Comparison of ENCODE assay signal across 8 cellular contexts in genomic region chr1:173865468-173866164, GRCh38. TPM values are rescaled to one million over a fixed set of nuclear protein-coding genes. Genes with fewer than 3 reads are reported as not detected.
DNase-seq lines count a peak whose midpoint lies in the region; ATAC-seq and TF ChIP-seq lines count a peak whose summit lies in the region.

No MANE protein-coding gene starts in this region.

- no peak overlapping the region for H3K27ac Mint-ChIP-seq in neural progenitor cell

- H3K27me3 ChIP-seq in GM06990 (replicated peaks; ENCODE audit: control insufficient read depth, insufficient read depth, low read length) (no peaks in the 10 kb centered on the region), NT2/D1 (ENCODE audit: insufficient read depth, insufficient read length) (no peaks in the 10 kb centered on the region), duodenal mucosa (ENCODE audit: control insufficient read depth in 1 of 2, insufficient read depth in 2 of 2, low read length in 2 of 2) (no peaks in the 10 kb centered on the region), neural progenitor cell (no peaks in the 10 kb centered on the region)

- no peak for DNase-seq in GM06990 (ENCODE audit: extremely low read depth, insufficient read length)
- no peak for DNase-seq in NT2/D1 (ENCODE audit: low read depth, low spot score)
- DNase-seq in neural progenitor cell (ENCODE audit: low spot score): no peak
- no peak for DNase-seq in AG20443 (ENCODE audit: low spot score)
- DNase-seq in DMS153 (lab: John Stamatoyannopoulos, UW): no peak
- DNase-seq in central memory CD4-positive, alpha-beta T cell: no peak

- H3K36me3 ChIP-seq in GM06990 (ENCODE audit: control insufficient read depth, insufficient read depth, low read length) (peaks cover 10% of the 10 kb centered on the region), NT2/D1 (ENCODE audit: insufficient read depth, insufficient read length, low read length) (peaks cover 67% of the 10 kb centered on the region), duodenal mucosa (ENCODE audit: control insufficient read depth in 1 of 2, insufficient read depth in 2 of 2, low read length in 2 of 2) (peaks cover 40 to 49% of the 10 kb centered on the region in 2 donors), neural progenitor cell (peaks cover 38% of the 10 kb centered on the region)

- ATAC-seq in GM18519 (IDR thresholded peaks at IDR 0.05; ENCODE audit: low FRiP score, unreplicated experiment): no peak

- H3K4me3 Mint-ChIP-seq in neural progenitor cell: peak overlapping the region; percentile 99

- peaks cover 81% of the 10 kb centered on the region for H3F3A ChIP-seq in neural progenitor cell (ENCODE audit: low read depth)

- peak overlapping the region; percentile 87 for H3K4me3 ChIP-seq in GM06990 (replicated peaks; ENCODE audit: low read depth, low read length)
- H3K4me3 ChIP-seq in NT2/D1 (ENCODE audit: insufficient read length, low read depth): peak overlapping the region; percentile 98
- H3K4me3 ChIP-seq in duodenal mucosa (ENCODE audit: low read depth in 1 of 2, low read length in 2 of 2): peak overlapping the region; percentile 92 to 95
- H3K4me3 ChIP-seq in neural progenitor cell: peak overlapping the region; percentile 83

- no peak overlapping the region for H2AFZ ChIP-seq in neural progenitor cell (replicated peaks)

- H3K9me3 Mint-ChIP-seq in neural progenitor cell: no peaks in the 10 kb centered on the region

- H3K9me3 ChIP-seq in NT2/D1 (ENCODE audit: insufficient read depth, low read length) (no peaks in the 10 kb centered on the region), duodenal mucosa (ENCODE audit: control insufficient read depth in 1 of 2, low read length in 2 of 2) (no peaks in the 10 kb centered on the region), neural progenitor cell (ENCODE audit: low read depth) (no peaks in the 10 kb centered on the region)

- H3K27ac ChIP-seq in duodenal mucosa (ENCODE audit: low read depth, low read length): no peak overlapping the region
- peak overlapping the region; percentile 81 for H3K27ac ChIP-seq in neural progenitor cell

- H3K27me3 Mint-ChIP-seq in neural progenitor cell (ENCODE audit: insufficient read depth, low read depth): peaks cover 2% of the 10 kb centered on the region

- peaks cover 55% of the 10 kb centered on the region for H4K20me1 ChIP-seq in neural progenitor cell (ENCODE audit: low read depth)

- H3K36me3 Mint-ChIP-seq in neural progenitor cell: peaks cover 35% of the 10 kb centered on the region

- H3K9ac ChIP-seq in NT2/D1 (ENCODE audit: insufficient read length, low read depth): peak overlapping the region; percentile 99
- peak overlapping the region; percentile 71 to 84 for H3K9ac ChIP-seq in duodenal mucosa (ENCODE audit: low read depth in 1 of 2, low read length in 2 of 2)
- H3K9ac ChIP-seq in neural progenitor cell: peak overlapping the region; percentile 81

- H3K4me1 Mint-ChIP-seq in neural progenitor cell: peaks cover 29% of the 10 kb centered on the region

- peak overlapping the region; percentile 97 for H3K4me2 ChIP-seq in neural progenitor cell

- H3K4me1 ChIP-seq in NT2/D1 (ENCODE audit: insufficient read depth, insufficient read length): no peaks in the 10 kb centered on the region
- H3K4me1 ChIP-seq in duodenal mucosa (ENCODE audit: control insufficient read depth in 1 of 2, insufficient read depth in 2 of 2, low read length in 2 of 2): peaks cover 29 to 44% of the 10 kb centered on the region in 2 donors
- H3K4me1 ChIP-seq in neural progenitor cell: peaks cover 23% of the 10 kb centered on the region

- peaks cover 57% of the 10 kb centered on the region for H3K79me2 ChIP-seq in neural progenitor cell (ENCODE audit: low read depth)

- TF ChIP-seq CTCF in GM06990 (IDR thresholded peaks at IDR 0.05; ENCODE audit: insufficient read depth, low read length, poor library complexity, severe bottlenecking) (no peak), neural progenitor cell (IDR thresholded peaks at IDR 0.05) (no peak)

RNA-seq across cellular contexts. Expression of gene GAS5, which starts 2.2 kb away (rescaled TPM):
- total RNA-seq in neural progenitor cell (ENCODE audit: low replicate concordance): 585 and 950 TPM in 2 replicates

RNA-seq across cellular contexts. Expression of gene ZBTB37, which starts 2.6 kb away (rescaled TPM):
- 13.9 and 19.4 TPM in 2 replicates for total RNA-seq in neural progenitor cell (ENCODE audit: low replicate concordance)

RNA-seq across cellular contexts. Expression of gene CENPL, which starts 40.9 kb away (rescaled TPM):
- 33.4 and 37.7 TPM in 2 replicates for total RNA-seq in neural progenitor cell (ENCODE audit: low replicate concordance)

RNA-seq across cellular contexts. Expression of gene DARS2, which starts 41.1 kb away (rescaled TPM):
- total RNA-seq in neural progenitor cell (ENCODE audit: low replicate concordance): 35.7 and 56.0 TPM in 2 replicates

RNA-seq across cellular contexts. Expression of gene SERPINC1, which starts 51.5 kb away (rescaled TPM):
- not detected in 2 replicates for total RNA-seq in neural progenitor cell (ENCODE audit: low replicate concordance)
